ENCODE assay signal across 22 cellular contexts in genomic region chr7:154472332-154472731, GRCh38.
"Had no signal": no experiment of that assay in that cellular context is flagged by ENCODE, and none has a peak within 500 bp of the region (broad histone marks: within the 10 kb centered on the region; RNA-seq: fewer than 3 reads in every experiment).

No MANE protein-coding gene starts in this region.

- DNase-seq: activated CD4-positive, alpha-beta memory T cell treated with anti-CD3 and anti-CD28 coated beads, Interleukin-2, amount 10 ng/mL, durations not matched to agents 7 days and 5 days; activated CD4-positive, alpha-beta T cell treated with anti-CD3 and anti-CD28 coated beads for 36 hours; activated CD4-positive, alpha-beta T cell treated with anti-CD3 and anti-CD28 coated beads, Interleukin-2, amount 10 ng/mL, durations not matched to agents 24 days and 14 days; activated CD4-positive, CD25-positive, alpha-beta regulatory T cell; activated CD4-positive, CD25-positive, alpha-beta regulatory T cell treated with anti-CD3 and anti-CD28 coated beads, Interleukin-2, amount 50 U/mL, for 72 hours; activated CD8-positive, alpha-beta memory T cell treated with anti-CD3 and anti-CD28 coated beads, Interleukin-2, amount 50 U/mL, for 48 hours; activated gamma-delta T cell; activated naive CD4-positive, alpha-beta T cell; activated naive CD4-positive, alpha-beta T cell treated with anti-CD3 and anti-CD28 coated beads, Interleukin-2, amount 10 ng/mL, durations not matched to agents 7 days and 5 days; activated naive CD8-positive, alpha-beta T cell treated with anti-CD3 and anti-CD28 coated beads, Interleukin-2, amount 10 ng/mL, durations not matched to agents 7 days and 5 days; activated T-cell treated with anti-CD3 and anti-CD28 coated beads for 4 hours; activated T-cell treated with anti-CD3 and anti-CD28 coated beads, Interleukin-2, amount 50 U/mL, for 24 hours; activated T-cell treated with anti-CD3 and anti-CD28 coated beads, Interleukin-2, amount 50 U/mL, for 72 hours; caudate nucleus; cortex of kidney; dermis blood vessel endothelial cell; effector CD4-positive, alpha-beta T cell; esophagus squamous epithelium; foreskin melanocyte; T-helper 2 cell had no signal

- ATAC-seq: activated CD4-positive, alpha-beta T cell treated with anti-CD3 and anti-CD28 coated beads for 36 hours; activated naive CD4-positive, alpha-beta T cell treated with anti-CD3 and anti-CD28 coated beads, Interleukin-2, amount 50 U/mL, for 72 hours; activated T-cell treated with anti-CD3 and anti-CD28 coated beads, Interleukin-2, amount 50 U/mL, for 72 hours; gastroesophageal sphincter had no signal
